8 cellular contexts compared by ENCODE assay signal in the genomic region with DNA sequence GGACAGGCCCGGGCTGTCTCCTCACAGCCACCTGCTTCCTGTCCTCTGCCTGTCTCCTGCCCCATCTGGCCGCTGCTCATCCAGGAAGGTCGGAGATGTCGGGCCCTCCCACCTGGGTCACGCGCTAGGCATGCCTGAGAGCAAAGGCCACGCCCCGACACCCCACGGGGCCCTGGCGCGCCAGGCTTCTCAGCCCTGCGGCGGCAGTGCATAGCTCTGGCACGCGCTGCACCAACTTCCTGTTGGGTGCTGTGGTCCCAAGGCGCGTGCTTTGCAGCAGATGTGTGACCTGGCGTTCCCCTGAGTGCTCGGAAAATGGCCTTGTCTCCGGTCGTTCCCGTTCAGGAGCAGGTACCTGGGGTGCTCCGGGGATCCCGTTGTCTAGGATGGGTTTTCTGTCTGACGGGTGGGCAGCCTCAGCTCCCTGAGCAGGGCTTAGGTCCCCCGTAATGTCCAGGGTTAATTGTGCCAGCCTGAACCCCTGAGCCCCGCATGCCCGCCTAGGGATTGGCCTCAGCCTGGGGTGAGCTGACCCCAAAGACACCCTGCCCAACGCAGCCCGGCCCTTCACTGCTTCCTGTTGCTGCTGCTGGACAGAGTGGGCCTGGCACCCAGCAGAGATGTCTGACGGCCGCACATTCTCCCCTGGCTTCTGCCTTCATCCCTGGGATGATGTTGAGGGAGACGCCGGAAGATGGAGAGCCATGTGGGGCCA. TPM values are rescaled to one million over a fixed set of nuclear protein-coding genes. Genes with fewer than 3 reads are reported as not detected.
DNase-seq lines count a peak whose midpoint lies in the region; ATAC-seq and TF ChIP-seq lines count a peak whose summit lies in the region.

No MANE protein-coding gene starts in this region.

- peak overlapping the region; percentile 99 for H3K27ac Mint-ChIP-seq in activated CD4-positive, alpha-beta memory T cell treated with anti-CD3 and anti-CD28 coated beads, Interleukin-2, amount 10 ng/mL, durations not matched to agents 7 days and 5 days

- no peaks in the 10 kb centered on the region for H3K27me3 Mint-ChIP-seq in activated CD4-positive, alpha-beta memory T cell treated with anti-CD3 and anti-CD28 coated beads, Interleukin-2, amount 10 ng/mL, durations not matched to agents 7 days and 5 days

- intact Hi-C loops in tibial artery (cut with DNase I; ENCODE audit: low total_unique reads): no loop called here

- TF ChIP-seq CTCF in AG10803 (conservative IDR thresholded peaks at IDR 0.05; ENCODE audit: low read length) (no peak), tibial artery (IDR thresholded peaks at IDR 0.05) (no peak)

- peaks cover 4% of the 10 kb centered on the region for H3K9me3 Mint-ChIP-seq in activated CD4-positive, alpha-beta memory T cell treated with anti-CD3 and anti-CD28 coated beads, Interleukin-2, amount 10 ng/mL, durations not matched to agents 7 days and 5 days

- peaks cover 0 to 43% of the 10 kb centered on the region in 2 donors for H3K27me3 ChIP-seq in tibial artery

- ATAC-seq in GM18907 (IDR thresholded peaks at IDR 0.05; ENCODE audit: unreplicated experiment): peak; percentile 74
- peak; percentile 70 for ATAC-seq in HG03095 (IDR thresholded peaks at IDR 0.05; ENCODE audit: unreplicated experiment)

- H3K36me3 ChIP-seq in tibial artery: no peaks in the 10 kb centered on the region

- H3K9me3 ChIP-seq in tibial artery: no peaks in the 10 kb centered on the region

- H3K4me3 Mint-ChIP-seq in activated CD4-positive, alpha-beta memory T cell treated with anti-CD3 and anti-CD28 coated beads, Interleukin-2, amount 10 ng/mL, durations not matched to agents 7 days and 5 days: peak overlapping the region; percentile 96

- H3K4me1 Mint-ChIP-seq in activated CD4-positive, alpha-beta memory T cell treated with anti-CD3 and anti-CD28 coated beads, Interleukin-2, amount 10 ng/mL, durations not matched to agents 7 days and 5 days: peaks cover 57% of the 10 kb centered on the region

- H3K36me3 Mint-ChIP-seq in activated CD4-positive, alpha-beta memory T cell treated with anti-CD3 and anti-CD28 coated beads, Interleukin-2, amount 10 ng/mL, durations not matched to agents 7 days and 5 days (ENCODE audit: low read depth): peaks cover 65% of the 10 kb centered on the region

- CTCF ChIA-PET in activated CD4-positive, alpha-beta memory T cell treated with anti-CD3 and anti-CD28 coated beads, Interleukin-2, amount 10 ng/mL, durations not matched to agents 7 days and 5 days (lab: Charles Lee): interaction anchor here (1.0 to 2.4 kb wide), 3 partner anchors 8 to 32 kb away, joined by 6 to 9 read pairs (median 7); no protein-coding TSS in a partner anchor

- POLR2A ChIA-PET in activated CD4-positive, alpha-beta memory T cell treated with anti-CD3 and anti-CD28 coated beads, Interleukin-2, amount 10 ng/mL, durations not matched to agents 7 days and 5 days (lab: Charles Lee): interaction anchor here (0.6 to 10.8 kb wide), 10 partner anchors 8 to 171 kb away, joined by 3 to 136 read pairs (median 4); partner anchors contain the start of gene NPHP4

- H3K4me3 ChIP-seq in AG10803 (ENCODE audit: low read length) (no peak overlapping the region), tibial artery (peak overlapping the region; percentile 22 to 30)

- peak overlapping the region; percentile 57 for H3K27ac ChIP-seq in epithelial cell of prostate
- no peak overlapping the region for H3K27ac ChIP-seq in tibial artery

- H3K4me1 ChIP-seq in tibial artery: peaks cover 0 to 8% (median 0%) of the 10 kb centered on the region in 4 donors

- DNase-seq in AG10803 (ENCODE audit: low read depth) (peak; percentile 55), NCI-H524 (lab: John Stamatoyannopoulos, UW) (peak; percentile 82 to 93), epithelial cell of prostate (ENCODE audit: low read depth, low spot score) (no peak), occipital lobe (lab: John Stamatoyannopoulos, UW) (peak; percentile 41), tibial artery (peak; percentile 76 to 81)
- DNase-seq in activated CD4-positive, alpha-beta memory T cell treated with anti-CD3 and anti-CD28 coated beads, Interleukin-2, amount 10 ng/mL, durations not matched to agents 7 days and 5 days: peak; percentile 96

RNA-seq across cellular contexts. Expression of gene KCNAB2, which starts 19.4 kb away (rescaled TPM):
- total RNA-seq in activated CD4-positive, alpha-beta memory T cell treated with anti-CD3 and anti-CD28 coated beads, Interleukin-2, amount 10 ng/mL, durations not matched to agents 7 days and 5 days: 100 to 1,000 TPM; 284 to 286 TPM
- total RNA-seq in occipital lobe: 5.1 TPM

RNA-seq across cellular contexts. Expression of gene NPHP4, which starts 34.0 kb away (rescaled TPM):
- total RNA-seq in activated CD4-positive, alpha-beta memory T cell treated with anti-CD3 and anti-CD28 coated beads, Interleukin-2, amount 10 ng/mL, durations not matched to agents 7 days and 5 days: 10 to 100 TPM; 18.1 to 19.1 TPM
- total RNA-seq in occipital lobe: 8.6 TPM

Comparison
In these comparisons a context has a peak if more than half of its experiments do, and no peak if none do; other contexts are left out.
1. RNA of gene KCNAB2, which starts 19.4 kb away (total RNA-seq): 284 to 286 TPM in activated CD4-positive, alpha-beta memory T cell treated with anti-CD3 and anti-CD28 coated beads, Interleukin-2, amount 10 ng/mL, durations not matched to agents 7 days and 5 days; 5.1 TPM in occipital lobe (single experiment); every median in the first group is over 10 times any median in the second.